ENCODE assay signal across 1 cellular context in the genomic region with DNA sequence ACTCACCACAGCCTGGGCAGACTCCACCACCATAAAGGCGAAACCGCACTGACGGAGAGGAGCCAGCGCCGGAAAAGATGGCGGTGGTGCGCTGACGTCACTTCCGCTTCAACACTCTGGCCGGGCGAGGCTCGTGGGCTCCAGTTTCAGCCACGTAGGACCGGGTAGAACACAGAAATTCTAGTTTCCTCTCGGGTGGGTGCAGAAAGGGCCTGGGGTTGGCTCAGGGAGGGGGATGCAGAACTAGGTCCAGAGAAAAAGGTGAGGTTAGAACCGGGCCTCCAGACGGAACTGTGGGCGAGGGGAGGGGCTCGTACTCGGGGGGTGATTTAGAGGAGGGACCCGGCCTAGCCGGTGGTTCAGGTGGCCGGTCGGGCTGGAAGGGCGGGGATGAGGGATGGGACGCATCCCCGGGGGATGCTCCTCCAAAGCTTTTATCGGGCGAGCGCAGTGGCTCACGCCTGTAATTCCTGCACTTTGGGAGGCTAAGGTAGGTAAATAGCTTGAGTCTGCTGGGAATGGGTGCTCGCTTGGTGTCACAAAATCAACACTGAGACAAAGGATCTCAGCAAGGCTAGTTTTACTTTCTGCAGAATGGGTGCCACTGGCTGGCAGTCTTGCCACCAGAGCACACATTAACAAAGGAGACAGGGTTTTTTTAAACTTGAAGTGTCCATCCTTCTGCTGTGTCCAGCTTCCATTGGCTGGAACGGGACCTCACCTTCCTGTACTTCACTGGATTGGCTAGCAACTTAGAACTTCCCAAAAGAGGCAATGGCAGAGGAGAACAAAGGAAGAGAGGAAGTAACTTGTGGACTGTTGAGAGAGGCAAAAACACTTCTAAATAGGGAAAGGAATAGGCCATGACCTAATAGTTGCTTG.
TF ChIP-seq lines count a peak whose summit lies in the region.

Gene ZNF561 (minus strand): TSS at position 77 of the 882 bp plus-strand sequence. CDS start 1,776 bp downstream, outside the sequence.

TF ChIP-seq in K562, 482 proteins besides CTCF, POLR2A, EP300 and RAD21 (continued from another document and continues in another):
- TF ChIP-seq RREB1 (CRISPR knock-in tag; IDR thresholded peaks at IDR 0.05) = 0 out of 2 replicates have a peak, but pooled peaks have one; percentile 64
- no peak for TF ChIP-seq HMG20A (CRISPR knock-in tag; conservative IDR thresholded peaks at IDR 0.05)
- peak; percentile 90 for TF ChIP-seq KLF1 (tag; IDR thresholded peaks at IDR 0.05)
- no peak for TF ChIP-seq ZNF764 (CRISPR knock-in tag; IDR thresholded peaks at IDR 0.05; ENCODE audit: low read depth)
- TF ChIP-seq CLOCK (CRISPR knock-in tag; IDR thresholded peaks at IDR 0.05; ENCODE audit: borderline replicate concordance) = no peak
- no peak for TF ChIP-seq POLR3A (IDR thresholded peaks at IDR 0.05; ENCODE audit: borderline replicate concordance, extremely low read depth, insufficient read depth, insufficient read length)
- peak; percentile 87 to 96 (median 93) for TF ChIP-seq YY1 (IDR thresholded peaks at IDR 0.05; ENCODE audit: borderline replicate concordance in 1 of 3, control insufficient read depth in 1 of 3, extremely low read depth in 1 of 3, insufficient read depth in 3 of 3, insufficient read length in 1 of 3, insufficient replicate concordance in 2 of 3, low read depth in 1 of 3, low read length in 2 of 3)
- TF ChIP-seq TBL1XR1 (IDR thresholded peaks at IDR 0.05; ENCODE audit: low read length in 2 of 2) = peak in 1 of 2 experiments; percentile 83; a peak in 1 of 4 replicates
- peak; percentile 91 for TF ChIP-seq TAF7 (tag; IDR thresholded peaks at IDR 0.05)
- TF ChIP-seq ESRRB (CRISPR knock-in tag; IDR thresholded peaks at IDR 0.05; ENCODE audit: borderline replicate concordance) = no peak
- TF ChIP-seq, protein P1, sequence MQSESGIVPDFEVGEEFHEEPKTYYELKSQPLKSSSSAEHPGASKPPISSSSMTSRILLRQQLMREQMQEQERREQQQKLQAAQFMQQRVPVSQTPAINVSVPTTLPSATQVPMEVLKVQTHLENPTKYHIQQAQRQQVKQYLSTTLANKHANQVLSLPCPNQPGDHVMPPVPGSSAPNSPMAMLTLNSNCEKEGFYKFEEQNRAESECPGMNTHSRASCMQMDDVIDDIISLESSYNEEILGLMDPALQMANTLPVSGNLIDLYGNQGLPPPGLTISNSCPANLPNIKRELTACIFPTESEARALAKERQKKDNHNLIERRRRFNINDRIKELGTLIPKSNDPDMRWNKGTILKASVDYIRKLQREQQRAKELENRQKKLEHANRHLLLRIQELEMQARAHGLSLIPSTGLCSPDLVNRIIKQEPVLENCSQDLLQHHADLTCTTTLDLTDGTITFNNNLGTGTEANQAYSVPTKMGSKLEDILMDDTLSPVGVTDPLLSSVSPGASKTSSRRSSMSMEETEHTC (IDR thresholded peaks at IDR 0.05) = no peak
- TF ChIP-seq EGR1 (conservative IDR thresholded peaks at IDR 0.05) = peak; percentile 18; the same call in 1 of the 2 replicates
- TF ChIP-seq, protein P2, sequence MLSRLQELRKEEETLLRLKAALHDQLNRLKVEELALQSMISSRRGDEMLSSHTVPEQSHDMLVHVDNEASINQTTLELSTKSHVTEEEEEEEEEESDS (CRISPR knock-in tag; IDR thresholded peaks at IDR 0.05) = no peak
- no peak for TF ChIP-seq ILK (tag; IDR thresholded peaks at IDR 0.05; ENCODE audit: borderline replicate concordance, low read depth)
- no peak for TF ChIP-seq CBFA2T3 (IDR thresholded peaks at IDR 0.05)
- TF ChIP-seq, protein P3, sequence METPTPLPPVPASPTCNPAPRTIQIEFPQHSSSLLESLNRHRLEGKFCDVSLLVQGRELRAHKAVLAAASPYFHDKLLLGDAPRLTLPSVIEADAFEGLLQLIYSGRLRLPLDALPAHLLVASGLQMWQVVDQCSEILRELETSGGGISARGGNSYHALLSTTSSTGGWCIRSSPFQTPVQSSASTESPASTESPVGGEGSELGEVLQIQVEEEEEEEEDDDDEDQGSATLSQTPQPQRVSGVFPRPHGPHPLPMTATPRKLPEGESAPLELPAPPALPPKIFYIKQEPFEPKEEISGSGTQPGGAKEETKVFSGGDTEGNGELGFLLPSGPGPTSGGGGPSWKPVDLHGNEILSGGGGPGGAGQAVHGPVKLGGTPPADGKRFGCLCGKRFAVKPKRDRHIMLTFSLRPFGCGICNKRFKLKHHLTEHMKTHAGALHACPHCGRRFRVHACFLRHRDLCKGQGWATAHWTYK (CRISPR knock-in tag; IDR thresholded peaks at IDR 0.05) = no peak
- TF ChIP-seq SMARCE1 (IDR thresholded peaks at IDR 0.05) = 0 out of 2 replicates have a peak, but pooled peaks have one; percentile 13
- TF ChIP-seq YBX1 (IDR thresholded peaks at IDR 0.05) = no peak
- no peak for TF ChIP-seq NR0B1 (IDR thresholded peaks at IDR 0.05; ENCODE audit: partially characterized antibody)
- TF ChIP-seq, protein P4, sequence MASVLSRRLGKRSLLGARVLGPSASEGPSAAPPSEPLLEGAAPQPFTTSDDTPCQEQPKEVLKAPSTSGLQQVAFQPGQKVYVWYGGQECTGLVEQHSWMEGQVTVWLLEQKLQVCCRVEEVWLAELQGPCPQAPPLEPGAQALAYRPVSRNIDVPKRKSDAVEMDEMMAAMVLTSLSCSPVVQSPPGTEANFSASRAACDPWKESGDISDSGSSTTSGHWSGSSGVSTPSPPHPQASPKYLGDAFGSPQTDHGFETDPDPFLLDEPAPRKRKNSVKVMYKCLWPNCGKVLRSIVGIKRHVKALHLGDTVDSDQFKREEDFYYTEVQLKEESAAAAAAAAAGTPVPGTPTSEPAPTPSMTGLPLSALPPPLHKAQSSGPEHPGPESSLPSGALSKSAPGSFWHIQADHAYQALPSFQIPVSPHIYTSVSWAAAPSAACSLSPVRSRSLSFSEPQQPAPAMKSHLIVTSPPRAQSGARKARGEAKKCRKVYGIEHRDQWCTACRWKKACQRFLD (CRISPR knock-in tag; IDR thresholded peaks at IDR 0.05) = no peak
- no peak for TF ChIP-seq ZNF282 (CRISPR knock-in tag; IDR thresholded peaks at IDR 0.05)
- TF ChIP-seq, protein P5, sequence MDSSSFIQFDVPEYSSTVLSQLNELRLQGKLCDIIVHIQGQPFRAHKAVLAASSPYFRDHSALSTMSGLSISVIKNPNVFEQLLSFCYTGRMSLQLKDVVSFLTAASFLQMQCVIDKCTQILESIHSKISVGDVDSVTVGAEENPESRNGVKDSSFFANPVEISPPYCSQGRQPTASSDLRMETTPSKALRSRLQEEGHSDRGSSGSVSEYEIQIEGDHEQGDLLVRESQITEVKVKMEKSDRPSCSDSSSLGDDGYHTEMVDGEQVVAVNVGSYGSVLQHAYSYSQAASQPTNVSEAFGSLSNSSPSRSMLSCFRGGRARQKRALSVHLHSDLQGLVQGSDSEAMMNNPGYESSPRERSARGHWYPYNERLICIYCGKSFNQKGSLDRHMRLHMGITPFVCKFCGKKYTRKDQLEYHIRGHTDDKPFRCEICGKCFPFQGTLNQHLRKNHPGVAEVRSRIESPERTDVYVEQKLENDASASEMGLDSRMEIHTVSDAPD (CRISPR knock-in tag; IDR thresholded peaks at IDR 0.05) = no peak
- TF ChIP-seq ZNF586 (CRISPR knock-in tag; conservative IDR thresholded peaks at IDR 0.05) = no peak
- no peak for TF ChIP-seq MAFK (IDR thresholded peaks at IDR 0.05; ENCODE audit: low read length)
- TF ChIP-seq BRF2 (IDR thresholded peaks at IDR 0.05; ENCODE audit: borderline replicate concordance, insufficient read depth, insufficient read length) = no peak
- no peak for TF ChIP-seq RNF2 (IDR thresholded peaks at IDR 0.05)
- no peak for TF ChIP-seq ZNF124 (CRISPR knock-in tag; IDR thresholded peaks at IDR 0.05)
- no peak for TF ChIP-seq MCM7 (IDR thresholded peaks at IDR 0.05)
- peak; percentile 92 for TF ChIP-seq CTBP1 (IDR thresholded peaks at IDR 0.05; ENCODE audit: borderline replicate concordance)
- peak; percentile 66; the same call in 1 of the 2 replicates for TF ChIP-seq ETV5 (CRISPR knock-in tag; IDR thresholded peaks at IDR 0.05; ENCODE audit: low read depth)
- no peak for TF ChIP-seq HEY1 (CRISPR knock-in tag; IDR thresholded peaks at IDR 0.05; ENCODE audit: borderline replicate concordance)
- TF ChIP-seq SAP30 (IDR thresholded peaks at IDR 0.05; ENCODE audit: borderline replicate concordance, insufficient read depth, low read depth, low read length, poor library complexity, severe bottlenecking) = peak; percentile 48
- peak; percentile 45 for TF ChIP-seq DPF2 (IDR thresholded peaks at IDR 0.05)
- no peak for TF ChIP-seq SAFB2 (IDR thresholded peaks at IDR 0.05; ENCODE audit: borderline replicate concordance, low read depth, low read length, severe bottlenecking)
- no peak for TF ChIP-seq ADNP (tag; IDR thresholded peaks at IDR 0.05)
- no peak for TF ChIP-seq SMAD3 (CRISPR knock-in tag; conservative IDR thresholded peaks at IDR 0.05)
- TF ChIP-seq IRF2 (CRISPR knock-in tag; IDR thresholded peaks at IDR 0.05) = no peak
- TF ChIP-seq ZNF347 (CRISPR knock-in tag; IDR thresholded peaks at IDR 0.05; ENCODE audit: low read depth) = no peak
- no peak for TF ChIP-seq NFE2 (IDR thresholded peaks at IDR 0.05; ENCODE audit: low read depth)
- TF ChIP-seq SP1 (CRISPR knock-in tag; IDR thresholded peaks at IDR 0.05) = peak; percentile 89
- no peak for TF ChIP-seq FOXJ3 (CRISPR knock-in tag; IDR thresholded peaks at IDR 0.05)
- no peak for TF ChIP-seq DMBX1 (CRISPR knock-in tag; IDR thresholded peaks at IDR 0.05; ENCODE audit: borderline replicate concordance)
